20 cellular contexts compared by ENCODE assay signal in the genomic region with DNA sequence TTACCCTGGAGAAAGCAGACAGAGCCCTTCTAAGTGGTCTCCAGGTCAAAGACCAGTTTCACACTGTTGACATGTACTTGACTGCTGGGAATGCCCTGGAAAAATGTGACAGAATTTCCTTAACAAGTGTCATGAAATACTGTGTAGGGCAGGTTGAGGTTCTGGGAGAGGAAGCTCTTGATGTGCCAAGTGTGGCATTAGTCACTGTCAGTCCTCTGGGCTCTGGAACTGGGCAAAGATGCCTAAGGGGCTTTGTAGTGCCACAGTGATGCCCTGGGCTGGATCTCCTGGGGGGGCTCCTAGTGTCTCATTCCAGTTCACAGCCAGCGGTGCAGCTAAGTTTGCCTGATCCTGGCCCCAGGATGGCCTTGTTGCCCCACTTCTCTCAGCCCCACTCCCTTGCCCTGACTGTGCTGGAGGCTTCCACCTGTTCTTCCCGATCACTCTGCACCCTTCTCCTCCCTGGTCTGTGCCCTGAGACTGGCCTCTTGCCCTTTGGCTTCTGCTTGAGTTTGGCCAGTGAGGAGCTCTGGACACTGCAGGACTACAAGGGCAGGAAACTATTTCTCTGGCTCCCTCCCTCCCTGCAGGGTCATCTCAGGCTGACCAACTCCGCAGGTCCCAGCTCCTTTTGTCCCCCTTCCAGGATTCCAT. TPM values are rescaled to one million over a fixed set of nuclear protein-coding genes. Genes with fewer than 3 reads are reported as not detected.
"Had no signal": no experiment of that assay in that cellular context is flagged by ENCODE, and none has a peak within 500 bp of the region (broad histone marks: within the 10 kb centered on the region; RNA-seq: fewer than 3 reads in every experiment).

No MANE protein-coding gene starts in this region.

- H3K4me1 ChIP-seq: heart left ventricle, prostate gland, right lobe of liver had no signal

- H3K4me3 ChIP-seq: heart left ventricle, ovary, prostate gland, right lobe of liver, skin epidermis, stomach had no signal

- DNase-seq: cerebellar nuclear complex; endodermal cell; heart left ventricle; hippocampal formation; left colon; mammary epithelial cell; natural killer cell; nucleus accumbens; ovary; retina; right lobe of liver; stimulated activated CD4-positive, alpha-beta T cell treated with anti-CD3 and anti-CD28 coated beads, Interleukin-2, amount 100 ng/mL, for 24 hours; stimulated activated naive CD4-positive, alpha-beta T cell; stomach; substantia nigra; trophoblast cell had no signal

- H3K36me3 ChIP-seq: heart left ventricle, ovary, prostate gland, right lobe of liver, stomach had no signal

- H3K27ac ChIP-seq: heart left ventricle, ovary, prostate gland, right lobe of liver, skin epidermis, stomach had no signal

- ATAC-seq: heart left ventricle, left colon, natural killer cell had no signal

- H3K27me3 ChIP-seq: heart left ventricle, ovary, right lobe of liver, stomach had no signal

- H3K9me3 ChIP-seq: ovary, prostate gland, right lobe of liver, stomach had no signal

RNA-seq across cellular contexts. Expression of a gene that starts 27.0 kb away (rescaled TPM):
- total RNA-seq: kidney epithelial cell, mammary epithelial cell, neural crest cell had no signal
- polyA plus RNA-seq: mammary epithelial cell had no signal
